ENCODE assay signal across 9 cellular contexts in genomic region chr12:62834971-62835547, GRCh38.
DNase-seq lines count a peak whose midpoint lies in the region; ATAC-seq and TF ChIP-seq lines count a peak whose summit lies in the region.
"Had no signal": no experiment of that assay in that cellular context is flagged by ENCODE, and none has a peak within 500 bp of the region (broad histone marks: within the 10 kb centered on the region; RNA-seq: fewer than 3 reads in every experiment).

No MANE protein-coding gene starts in this region.

- ATAC-seq in left ventricle myocardium superior, result peak; percentile 68

- intact Hi-C loops in left ventricle myocardium superior (cut with micrococcal nuclease), result no loop called here

- in situ Hi-C loops in Caki2 (cut with HindIII; ENCODE audit: low pct_unique_long_range_greater_than_20kb, low sequenced_read_pairs), result no loop called here

- CTCF ChIA-PET in HEK293T (lab: Yijun Ruan, JAX), result interaction anchor here (0.6 to 1.0 kb wide), 3 partner anchors 13 to 1422 kb away, joined by 3 to 7 read pairs (median 4); no protein-coding TSS in a partner anchor

- POLR2A ChIA-PET in HEK293T (lab: Yijun Ruan, JAX), result interaction anchor here (0.7 kb wide), 1 partner anchor 9 kb away, joined by 3 read pairs; no protein-coding TSS in a partner anchor

- DNase-seq in Caki2 (ENCODE audit: low read depth), result peak; percentile 97
- DNase-seq in HEK293T (ENCODE audit: extremely low spot score), result no peak
- DNase-seq in SW480 (ENCODE audit: low spot score), result peak; percentile 40
- no peak for DNase-seq in left ventricle myocardium superior
- DNase-seq in AML-193 (lab: John Stamatoyannopoulos, UW), result no peak
- no peak for DNase-seq in effector CD8-positive, alpha-beta T cell (lab: John Stamatoyannopoulos, UW)
- no peak for DNase-seq in activated gamma-delta T cell treated with Interleukin-2 at 50 U/mL for 16 hours
- DNase-seq in GM10266 (ENCODE audit: extremely low spot score), result no peak
- DNase-seq: activated CD4-positive, alpha-beta T cell treated with anti-CD3 and anti-CD28 coated beads, Interleukin-2, amount 50 U/mL, for 48 hours had no signal

- TF ChIP-seq CTCF in GM10266 (IDR thresholded peaks at IDR 0.05; ENCODE audit: control insufficient read depth, insufficient read depth, low read depth, missing control alignments), result no peak

TF ChIP-seq in HEK293T, 16 proteins besides CTCF, POLR2A, EP300 and RAD21:
- no peak for TF ChIP-seq SUZ12 (IDR thresholded peaks at IDR 0.05)
- TF ChIP-seq PKNOX1 (IDR thresholded peaks at IDR 0.05), result peak; percentile 42

Comparison
In these comparisons a context has a peak if more than half of its experiments do, and no peak if none do; other contexts are left out.
1. DNase-seq: peak in Caki2 (single experiment) and SW480 (single experiment); none in HEK293T (single experiment), left ventricle myocardium superior (single experiment), AML-193 (0 of 2), effector CD8-positive, alpha-beta T cell (single experiment), activated gamma-delta T cell treated with Interleukin-2 at 50 U/mL for 16 hours (single experiment) and GM10266 (single experiment).